In the genomic region with DNA sequence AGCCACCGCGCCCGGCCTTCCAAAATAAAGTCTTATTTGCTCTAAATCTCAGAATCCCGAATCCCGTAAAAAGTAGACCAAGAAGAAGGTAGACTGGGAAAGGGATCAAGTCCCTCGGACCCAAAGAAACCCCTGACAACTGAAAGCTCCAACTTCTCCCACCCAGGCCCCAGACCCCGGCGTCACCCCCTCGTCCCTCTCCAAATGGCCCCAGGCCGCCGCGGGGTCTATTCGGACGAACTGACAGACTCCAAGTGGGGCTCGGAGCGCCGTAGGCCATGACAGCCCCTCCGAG, we compare ENCODE assay signal across 8 cellular contexts. TPM values are rescaled to one million over a fixed set of nuclear protein-coding genes. Genes with fewer than 3 reads are reported as not detected.
DNase-seq lines count a peak whose midpoint lies in the region; ATAC-seq, FAIRE-seq and TF ChIP-seq lines count a peak whose summit lies in the region.

No MANE protein-coding gene starts in this region.

- peaks cover 5% of the 10 kb centered on the region for H3K36me3 Mint-ChIP-seq in mesothelial cell of epicardium

- H3K27ac ChIP-seq in left ventricle myocardium inferior (replicated peaks) (peak overlapping the region; percentile 90), brain microvascular endothelial cell (peak overlapping the region; percentile 96)

- TF ChIP-seq POLR2A in GM12892 (IDR thresholded peaks at IDR 0.05; ENCODE audit: low read depth, low read length) = no peak

- H3K4me1 ChIP-seq in left ventricle myocardium inferior = peaks cover 48% of the 10 kb centered on the region

- no peaks in the 10 kb centered on the region for H3K36me3 ChIP-seq in left ventricle myocardium inferior
- peaks cover 9% of the 10 kb centered on the region for H3K36me3 ChIP-seq in brain microvascular endothelial cell (replicated peaks)

- peak overlapping the region; percentile 96 for H3K4me3 ChIP-seq in left ventricle myocardium inferior
- peak overlapping the region; percentile 85 for H3K4me3 ChIP-seq in brain microvascular endothelial cell (ENCODE audit: low read depth, low read length)

- TF ChIP-seq CTCF in left ventricle myocardium inferior (IDR thresholded peaks at IDR 0.05; ENCODE audit: borderline replicate concordance) (no peak), brain microvascular endothelial cell (IDR thresholded peaks at IDR 0.05; ENCODE audit: low read depth, low read length, missing control alignments) (no peak), mesothelial cell of epicardium (IDR thresholded peaks at IDR 0.05; ENCODE audit: unreplicated experiment) (no peak)

- H3K4me3 Mint-ChIP-seq in mesothelial cell of epicardium = peak overlapping the region; percentile 94

- in situ Hi-C loops in brain microvascular endothelial cell (cut with HindIII; ENCODE audit: low pct_ligation_motif_present, low sequenced_read_pairs) = no loop called here

- DNase-seq in left ventricle myocardium inferior = no peak
- no peak for DNase-seq in Right ventricle myocardium superior
- no peak for DNase-seq in brain microvascular endothelial cell
- DNase-seq in mesothelial cell of epicardium (ENCODE audit: low spot score in 2 of 2, unreplicated experiment in 2 of 2) = no peak
- no peak for DNase-seq in sciatic nerve (ENCODE audit: low spot score)
- no peak for DNase-seq in central memory CD4-positive, alpha-beta T cell
- DNase-seq in activated effector memory CD4-positive, alpha-beta T cell treated with Interleukin-2 at 50 U/mL for 16 hours = no peak
- no peak for DNase-seq in GM12892 (ENCODE audit: insufficient read length)

- H3K27me3 Mint-ChIP-seq in mesothelial cell of epicardium (ENCODE audit: low read depth) = no peaks in the 10 kb centered on the region

- H3K9me3 ChIP-seq in left ventricle myocardium inferior (replicated peaks) = no peaks in the 10 kb centered on the region

- H3K4me1 Mint-ChIP-seq in mesothelial cell of epicardium = peaks cover 30% of the 10 kb centered on the region

- no peak for FAIRE-seq in GM12892 (lab: Jason Lieb, UNC)

- H3K27ac Mint-ChIP-seq in mesothelial cell of epicardium = peak overlapping the region; percentile 99

- ATAC-seq in Right ventricle myocardium superior (ENCODE audit: poor library complexity) (no peak), sciatic nerve (no peak)

- H3K27me3 ChIP-seq in left ventricle myocardium inferior (ENCODE audit: low read depth) (no peaks in the 10 kb centered on the region), brain microvascular endothelial cell (replicated peaks) (no peaks in the 10 kb centered on the region)

- intact Hi-C loops in left ventricle myocardium inferior (cut with micrococcal nuclease) = no loop called here
- intact Hi-C loops in Right ventricle myocardium superior (cut with DNase I) = no loop called here
- intact Hi-C loops in sciatic nerve (cut with DNase I) = no loop called here

- H3K9me3 Mint-ChIP-seq in mesothelial cell of epicardium = no peaks in the 10 kb centered on the region

RNA-seq across cellular contexts. Expression of gene DDX39A, which starts 0.5 kb away (rescaled TPM):
- 33.4 TPM for total RNA-seq in left ventricle myocardium inferior
- 29.1 TPM for total RNA-seq in Right ventricle myocardium superior
- 66.9 to 68.6 TPM (median 67.6 TPM) in 3 replicates for total RNA-seq in mesothelial cell of epicardium
- 44.2 TPM for total RNA-seq in sciatic nerve
- polyA plus RNA-seq in GM12892 (2012; ENCODE audit: missing spikeins) = 79.3 TPM

RNA-seq across cellular contexts. Expression of gene PKN1, which starts 14.4 kb away (rescaled TPM):
- total RNA-seq in left ventricle myocardium inferior (129 TPM), Right ventricle myocardium superior (129 TPM), mesothelial cell of epicardium (84.5 to 89.1 TPM (median 85.9 TPM) in 3 replicates), sciatic nerve (116 TPM)
- 40.0 TPM for polyA plus RNA-seq in GM12892 (2012; ENCODE audit: missing spikeins)

RNA-seq across cellular contexts. Expression of gene ADGRE5, which starts 37.4 kb away (rescaled TPM):
- total RNA-seq in left ventricle myocardium inferior (32.7 TPM), Right ventricle myocardium superior (32.9 TPM), mesothelial cell of epicardium (4.5 to 5.4 TPM (median 4.9 TPM) in 3 replicates), sciatic nerve (38.7 TPM)
- 45.4 TPM for polyA plus RNA-seq in GM12892 (2012; ENCODE audit: missing spikeins)

RNA-seq across cellular contexts. Expression of gene PTGER1, which starts 56.5 kb away (rescaled TPM):
- total RNA-seq in left ventricle myocardium inferior = not detected
- total RNA-seq in Right ventricle myocardium superior = not detected
- 2.8 to 3.5 TPM (median 2.8 TPM) in 3 replicates for total RNA-seq in mesothelial cell of epicardium
- 2.4 TPM for total RNA-seq in sciatic nerve
- not detected for polyA plus RNA-seq in GM12892 (2012; ENCODE audit: missing spikeins)
